ENCODE assay signal across 9 cellular contexts in genomic region chr2:121697108-121697631, GRCh38. TPM values are rescaled to one million over a fixed set of nuclear protein-coding genes. Genes with fewer than 3 reads are reported as not detected.
DNase-seq lines count a peak whose midpoint lies in the region; TF ChIP-seq lines count a peak whose summit lies in the region.
"Had no signal": no experiment of that assay in that cellular context is flagged by ENCODE, and none has a peak within 500 bp of the region (broad histone marks: within the 10 kb centered on the region; RNA-seq: fewer than 3 reads in every experiment).

No MANE protein-coding gene starts in this region.

- H3K27ac ChIP-seq in RWPE1, result peak overlapping the region; percentile 51
- peak overlapping the region in 2 of 8 donors; percentile 14 to 28 for H3K27ac ChIP-seq in spleen
- no peak overlapping the region for H3K27ac ChIP-seq in OCI-LY7 (ENCODE audit: low read depth, low read length, poor library complexity, severe bottlenecking)

- TF ChIP-seq CTCF in RWPE1 (conservative IDR thresholded peaks at IDR 0.05; ENCODE audit: low read depth) (no peak), fibroblast of the aortic adventitia (IDR thresholded peaks at IDR 0.05; ENCODE audit: insufficient read depth, low read length) (no peak), spleen (IDR thresholded peaks at IDR 0.05 in 8 of 11, conservative IDR thresholded peaks at IDR 0.05 in 3 of 11) (no peak), OCI-LY7 (conservative IDR thresholded peaks at IDR 0.05; ENCODE audit: low read length) (no peak)

- WGBS in spleen, 5 donors, result 48 to 72% (median 64%) methylated on average over 4 of the region's 4 CpGs

- no peaks in the 10 kb centered on the region for H3K27me3 ChIP-seq in spleen (replicated peaks in 1 of 7)

- TF ChIP-seq POLR2A in spleen (IDR thresholded peaks at IDR 0.05), result no peak

- H3K4me1 ChIP-seq in spleen (peaks cover 14 to 34% (median 24%) of the 10 kb centered on the region in 6 donors), OCI-LY7 (ENCODE audit: insufficient read depth, low read length, poor library complexity, severe bottlenecking) (peaks cover 7% of the 10 kb centered on the region)

- no peak overlapping the region for H2AFZ ChIP-seq in OCI-LY7 (ENCODE audit: low read length)

- POLR2A ChIA-PET in RWPE1 (lab: Yijun Ruan, JAX; ENCODE audit: low non-redundant PET), result no interaction called here
- POLR2A ChIA-PET in OCI-LY7 (lab: Charles Lee), result no interaction called here

- DNase-seq in ELR (ENCODE audit: low read depth), result peak; percentile 15
- no peak for DNase-seq in RWPE1 (ENCODE audit: low spot score)
- peak; percentile 18 for DNase-seq in fibroblast of the aortic adventitia (ENCODE audit: low read depth)
- peak; percentile 76 for DNase-seq in renal cortical epithelial cell (ENCODE audit: low read depth)
- no peak for DNase-seq in spleen
- no peak for DNase-seq in OCI-LY7 (ENCODE audit: low spot score)
- DNase-seq in dedifferentiated amniotic fluid mesenchymal stem cell (ENCODE audit: extremely low spot score), result no peak
- DNase-seq: effector CD8-positive, alpha-beta T cell; NCI-H187 treated with DMSO at 0.1 percent for 48 hours had no signal

- no peaks in the 10 kb centered on the region for H3K79me2 ChIP-seq in OCI-LY7 (ENCODE audit: insufficient read depth, low read depth, low read length)

- H4K20me1 ChIP-seq in OCI-LY7 (ENCODE audit: insufficient read depth, low read length), result no peaks in the 10 kb centered on the region

- intact Hi-C loops in spleen (cut with DNase I; ENCODE audit: low total_unique reads), result no loop called here
- intact Hi-C loops in OCI-LY7 (cut with micrococcal nuclease; ENCODE audit: unreplicated experiment), result no loop called here

- no TSS peak for BruUV-seq in OCI-LY7 (replicated peaks; lab: Mats Ljungman, UMichigan)

- no peak overlapping the region for H3K4me2 ChIP-seq in OCI-LY7 (ENCODE audit: low read length)

- H3K9me3 ChIP-seq in spleen, result no peaks in the 10 kb centered on the region
- H3K9me3 ChIP-seq in OCI-LY7 (ENCODE audit: low read length), result no peaks in the 10 kb centered on the region

- no peaks in the 10 kb centered on the region for H3K36me3 ChIP-seq in spleen
- H3K36me3 ChIP-seq in OCI-LY7 (ENCODE audit: insufficient read depth, low read length), result no peaks in the 10 kb centered on the region

- H3K4me3 ChIP-seq in fibroblast of the aortic adventitia (ENCODE audit: low read depth, low read length), result no peak overlapping the region
- H3K4me3 ChIP-seq in spleen, result no peak overlapping the region
- no peak overlapping the region for H3K4me3 ChIP-seq in OCI-LY7 (ENCODE audit: low read depth, low read length, poor library complexity, severe bottlenecking)

- no peaks in the 10 kb centered on the region for H3K9me2 ChIP-seq in OCI-LY7 (ENCODE audit: insufficient read depth, low read length)

- CTCF ChIA-PET in RWPE1 (lab: Yijun Ruan, JAX), result interaction anchor here (0.6 kb wide), 2 partner anchors 23 to 141 kb away, joined by 3 to 4 read pairs; no protein-coding TSS in a partner anchor
- CTCF ChIA-PET in OCI-LY7 (lab: Charles Lee; ENCODE audit: unreplicated experiment), result no interaction called here

RNA-seq across cellular contexts. Expression of gene NIFK, which starts 39.5 kb away (rescaled TPM):
- total RNA-seq in fibroblast of the aortic adventitia (ENCODE audit: low replicate concordance) (49.5 and 176 TPM in 2 replicates), renal cortical epithelial cell (87.5 and 104 TPM in 2 replicates), spleen (10 to 100 TPM; 28.4 to 74.7 (median 40.3) TPM), OCI-LY7 (2022) (100 and 107 TPM in 2 replicates)
- polyA plus RNA-seq in spleen, result 10 to 100 TPM; 45.4 to 60.9 (median 48.2) TPM
- 64.1 and 78.1 TPM in 2 replicates for total RNA-seq in OCI-LY7 (2014; rRNA removed; shearing (Covaris generic))

RNA-seq across cellular contexts. Expression of gene CLASP1, which starts 47.9 kb away (rescaled TPM):
- 45.6 and 49.8 TPM in 2 replicates for total RNA-seq in fibroblast of the aortic adventitia (ENCODE audit: low replicate concordance)
- 52.6 and 124 TPM in 2 replicates for total RNA-seq in renal cortical epithelial cell
- 100 to 1,000 TPM in 1 of 7 donors, 10 to 100 TPM in 6; 63.4 to 103 (median 82.7) TPM for total RNA-seq in spleen
- 1 to 10 TPM; 4.0 to 8.7 (median 4.8) TPM for polyA plus RNA-seq in spleen
- 32.6 and 33.8 TPM in 2 replicates for total RNA-seq in OCI-LY7 (2014; rRNA removed; shearing (Covaris generic))
- total RNA-seq in OCI-LY7 (2022), result 65.4 and 72.4 TPM in 2 replicates

RNA-seq across cellular contexts. Expression of gene TSN, which starts 58.3 kb away (rescaled TPM):
- total RNA-seq in fibroblast of the aortic adventitia (ENCODE audit: low replicate concordance), result 56.8 and 69.0 TPM in 2 replicates
- 81.1 and 83.8 TPM in 2 replicates for total RNA-seq in renal cortical epithelial cell
- total RNA-seq in spleen, result 10 to 100 TPM; 33.6 to 48.3 (median 44.3) TPM
- polyA plus RNA-seq in spleen, result 10 to 100 TPM; 18.2 to 30.9 (median 25.9) TPM
- total RNA-seq in OCI-LY7 (2014; rRNA removed; shearing (Covaris generic)), result 59.2 and 64.4 TPM in 2 replicates
- 98.7 and 102 TPM in 2 replicates for total RNA-seq in OCI-LY7 (2022)

Comparison
In these comparisons a context has a peak if more than half of its experiments do, and no peak if none do; other contexts are left out.
1. DNase-seq: peak in ELR (single experiment), fibroblast of the aortic adventitia (single experiment) and renal cortical epithelial cell (single experiment); none in RWPE1 (single experiment), spleen (single experiment), OCI-LY7 (single experiment) and dedifferentiated amniotic fluid mesenchymal stem cell (single experiment).